In the genomic region with DNA sequence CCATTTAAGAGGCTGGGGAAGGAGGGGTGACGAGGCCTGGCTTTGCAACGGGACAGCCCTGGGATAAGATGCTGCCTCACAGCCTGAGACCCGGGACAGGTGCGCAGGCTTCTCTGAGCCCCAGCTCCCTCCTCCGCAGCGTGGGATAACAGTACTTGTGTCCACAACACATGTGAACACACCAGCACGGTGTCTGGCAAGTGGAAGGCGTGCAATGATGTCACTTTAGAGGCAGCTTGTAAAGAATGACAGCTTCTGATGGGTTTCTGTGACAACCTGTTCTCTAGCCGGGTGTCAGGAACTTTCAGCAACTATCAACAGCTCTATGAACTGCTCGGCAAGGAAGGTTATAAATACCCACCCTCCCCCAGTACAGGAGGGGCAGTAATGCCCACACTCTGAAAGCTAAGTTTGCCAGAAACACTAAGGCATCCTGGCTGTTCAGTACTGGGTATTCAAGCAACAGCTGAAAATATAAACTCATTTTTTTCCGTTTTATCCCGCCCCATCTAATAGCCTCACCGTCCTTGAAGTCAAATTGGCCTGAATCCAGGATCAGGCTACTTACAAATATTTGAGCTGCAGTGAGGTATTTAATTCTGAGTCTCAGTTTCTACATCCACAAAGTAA, we compare ENCODE assay signal across 9 cellular contexts. TPM values are rescaled to one million over a fixed set of nuclear protein-coding genes. Genes with fewer than 3 reads are reported as not detected.
DNase-seq lines count a peak whose midpoint lies in the region; ATAC-seq and TF ChIP-seq lines count a peak whose summit lies in the region.
"Had no signal": no experiment of that assay in that cellular context is flagged by ENCODE, and none has a peak within 500 bp of the region (broad histone marks: within the 10 kb centered on the region; RNA-seq: fewer than 3 reads in every experiment).

No MANE protein-coding gene starts in this region.

- H3K9me3 ChIP-seq in AG04450 (ENCODE audit: control insufficient read depth, insufficient read depth, low read length) (no peaks in the 10 kb centered on the region; the same call in 1 of the 2 replicates), BE2C (no peaks in the 10 kb centered on the region)

- H3K4me3 ChIP-seq in AG04450 (ENCODE audit: low read depth, low read length): no peak overlapping the region
- H3K4me3 ChIP-seq in BE2C (ENCODE audit: low read depth, low read length): no peak overlapping the region

- CTCF ChIA-PET in AG04450 (lab: Charles Lee): interaction anchor here (0.5 to 2.7 kb wide), 4 partner anchors 27 to 1194 kb away, joined by 3 to 21 read pairs (median 5); no protein-coding TSS in a partner anchor

- peak overlapping the region in 5 of 6 donors; percentile 72 to 96 (median 95) for H3K27ac Mint-ChIP-seq in naive B cell

- H3K27me3 Mint-ChIP-seq in naive B cell: no peaks in the 10 kb centered on the region

- ATAC-seq in naive B cell (ENCODE audit: low read depth in 2 of 2) (no peak), GM18498 (IDR thresholded peaks at IDR 0.05; ENCODE audit: unreplicated experiment) (no peak)

- peak overlapping the region in 4 of 8 donors; percentile 54 to 63 (median 58) for H3K4me3 Mint-ChIP-seq in naive B cell

- peaks cover 10 to 14% of the 10 kb centered on the region in 2 donors for H3K36me3 Mint-ChIP-seq in naive B cell

- POLR2A ChIA-PET in AG04450 (lab: Yijun Ruan, JAX): interaction anchor here (0.6 to 2.6 kb wide), 18 partner anchors 9 to 179 kb away, joined by 3 to 13 read pairs (median 4); partner anchors contain the start of genes FOXRED2, MYH9 and TXN2

- H3K4me1 Mint-ChIP-seq in naive B cell: peaks cover 56 to 65% (median 59%) of the 10 kb centered on the region in 3 donors

- no peaks in the 10 kb centered on the region for H3K9me3 Mint-ChIP-seq in naive B cell

- TF ChIP-seq CTCF in AG04450 (IDR thresholded peaks at IDR 0.05; ENCODE audit: low read depth, low read length) (no peak), GM10266 (IDR thresholded peaks at IDR 0.05; ENCODE audit: control insufficient read depth, insufficient read depth, low read depth, missing control alignments) (no peak), BE2C (IDR thresholded peaks at IDR 0.05; ENCODE audit: low read depth, low read length) (no peak)

- H3K36me3 ChIP-seq in BE2C: peaks cover 46% of the 10 kb centered on the region

- H3K27me3 ChIP-seq in AG04450 (ENCODE audit: control insufficient read depth, insufficient read depth, low read length) (no peaks in the 10 kb centered on the region), BE2C (no peaks in the 10 kb centered on the region)

- peak overlapping the region; percentile 100 for H3K27ac ChIP-seq in AG04450 (ENCODE audit: low read depth, low read length)

- H3K4me1 ChIP-seq in BE2C: peaks cover 47% of the 10 kb centered on the region

- DNase-seq in AG04450 (ENCODE audit: low read depth, low spot score): peak; percentile 64
- peak; percentile 58 for DNase-seq in NCI-H2171 (lab: John Stamatoyannopoulos, UW)
- peak; percentile 73 for DNase-seq in dermis blood vessel endothelial cell
- no peak for DNase-seq in naive B cell
- DNase-seq in stimulated activated CD4-positive, alpha-beta T cell treated with anti-CD3 and anti-CD28 coated beads, Interleukin-15, amount 100 ng/mL, for 24 hours: no peak
- DNase-seq in GM10266 (ENCODE audit: extremely low spot score): no peak
- DNase-seq in BE2C: no peak
- DNase-seq: NCI-H69 had no signal

RNA-seq across cellular contexts. Expression of gene MYH9, which starts 59.7 kb away (rescaled TPM):
- polyA plus RNA-seq in AG04450 (2011; rRNA removed) (338 and 432 TPM in 2 replicates), naive B cell (ENCODE audit: low read depth in 6 of 6) (100 to 1,000 TPM in 1 of 6 donors, 10 to 100 TPM in 5; 17.3 to 255 (median 64.5) TPM)
- 1,487 and 1,729 TPM in 2 replicates for polyA minus RNA-seq in AG04450 (2011; rRNA and poly(A)+ RNA removed)
- total RNA-seq in dermis blood vessel endothelial cell: 803 and 1,099 TPM in 2 replicates
- 101 TPM for polyA plus RNA-seq in BE2C (2012; ENCODE audit: insufficient read depth, insufficient read length, low read depth)

Comparison
In these comparisons a context has a peak if more than half of its experiments do, and no peak if none do; other contexts are left out.
1. DNase-seq: peak in AG04450 (single experiment), NCI-H2171 (single experiment) and dermis blood vessel endothelial cell (single experiment); none in naive B cell (single experiment), stimulated activated CD4-positive, alpha-beta T cell treated with anti-CD3 and anti-CD28 coated beads, Interleukin-15, amount 100 ng/mL, for 24 hours (single experiment), GM10266 (single experiment) and BE2C (single experiment).